Comparison of ENCODE assay signal across 1 cellular context in genomic region chr1:17617787-17618557, GRCh38.
TF ChIP-seq lines count a peak whose summit lies in the region.

No MANE protein-coding gene starts in this region.

TF ChIP-seq in WTC11, 78 proteins besides CTCF, POLR2A, EP300 and RAD21 (continued from another document):
- TF ChIP-seq PRDM15 (CRISPR knock-in tag; IDR thresholded peaks at IDR 0.05): no peak
- no peak for TF ChIP-seq ZNF416 (CRISPR knock-in tag; IDR thresholded peaks at IDR 0.05)
- TF ChIP-seq ZNF281 (CRISPR knock-in tag; IDR thresholded peaks at IDR 0.05): no peak
